1 cellular context compared by ENCODE assay signal in genomic region chr5:14664270-14665109, GRCh38.
TF ChIP-seq lines count a peak whose summit lies in the region.

Gene OTULIN, plus strand, starts transcription at chr5:14664718. Its CDS starts 108 bp downstream, at chr5:14664826.

TF ChIP-seq in HepG2, 621 proteins besides CTCF, POLR2A, EP300 and RAD21 (continued from another document and continues in another):
- no peak for TF ChIP-seq ZNF407 (CRISPR knock-in tag; IDR thresholded peaks at IDR 0.05; ENCODE audit: not compliant biosample characterization)
- peak; percentile 84; the same call in 1 of the 2 replicates for TF ChIP-seq GLI4 (CRISPR knock-in tag; IDR thresholded peaks at IDR 0.05; ENCODE audit: borderline replicate concordance)
- TF ChIP-seq MAF1 (CRISPR knock-in tag; IDR thresholded peaks at IDR 0.05; ENCODE audit: borderline replicate concordance): peak; percentile 67; the same call in 1 of the 2 replicates
- TF ChIP-seq MNT (IDR thresholded peaks at IDR 0.05): 0 out of 2 replicates have a peak, but pooled peaks have one; percentile 6
- no peak for TF ChIP-seq DPF2 (CRISPR knock-in tag; IDR thresholded peaks at IDR 0.05; ENCODE audit: borderline replicate concordance, low read depth)
- TF ChIP-seq PAF1 (CRISPR knock-in tag; IDR thresholded peaks at IDR 0.05): no peak
- TF ChIP-seq HOXD1 (CRISPR knock-in tag; IDR thresholded peaks at IDR 0.05): 0 out of 2 replicates have a peak, but pooled peaks have one; percentile 56
- 0 out of 2 replicates have a peak, but pooled peaks have one; percentile 69 for TF ChIP-seq ZNF550 (CRISPR knock-in tag; IDR thresholded peaks at IDR 0.05; ENCODE audit: borderline replicate concordance)
- TF ChIP-seq ZBTB43 (CRISPR knock-in tag; conservative IDR thresholded peaks at IDR 0.05): peak; percentile 81; the same call in 1 of the 2 replicates
- 0 out of 2 replicates have a peak, but pooled peaks have one; percentile 63 for TF ChIP-seq KDM4B (CRISPR knock-in tag; IDR thresholded peaks at IDR 0.05)
- TF ChIP-seq ZNF350 (CRISPR knock-in tag; IDR thresholded peaks at IDR 0.05; ENCODE audit: borderline replicate concordance, low read depth): peak; percentile 72
- 0 out of 2 replicates have a peak, but pooled peaks have one; percentile 88 for TF ChIP-seq ZNF557 (CRISPR knock-in tag; IDR thresholded peaks at IDR 0.05)
- no peak for TF ChIP-seq ARID3A (IDR thresholded peaks at IDR 0.05; ENCODE audit: low read depth, low read length)
- TF ChIP-seq ZNF576 (CRISPR knock-in tag; IDR thresholded peaks at IDR 0.05): peak; percentile 90
- TF ChIP-seq ZNF292 (CRISPR knock-in tag; IDR thresholded peaks at IDR 0.05; ENCODE audit: borderline replicate concordance, low read depth): peak; percentile 88
- peak; percentile 84 for TF ChIP-seq ZNF230 (CRISPR knock-in tag; IDR thresholded peaks at IDR 0.05)
- TF ChIP-seq ZBTB10 (CRISPR knock-in tag; IDR thresholded peaks at IDR 0.05; ENCODE audit: borderline replicate concordance): no peak
- TF ChIP-seq BCLAF1 (IDR thresholded peaks at IDR 0.05): no peak
- peak; percentile 86; the same call in 1 of the 2 replicates for TF ChIP-seq TSC22D2 (CRISPR knock-in tag; IDR thresholded peaks at IDR 0.05; ENCODE audit: borderline replicate concordance)
- TF ChIP-seq ZNF768 (CRISPR knock-in tag; IDR thresholded peaks at IDR 0.05): peak; percentile 72; the same call in 1 of the 2 replicates
- peak; percentile 68; the same call in 1 of the 2 replicates for TF ChIP-seq BATF2 (CRISPR knock-in tag; IDR thresholded peaks at IDR 0.05)
- 0 out of 2 replicates have a peak, but pooled peaks have one; percentile 60 for TF ChIP-seq ZNF510 (CRISPR knock-in tag; IDR thresholded peaks at IDR 0.05; ENCODE audit: low read depth)
- peak; percentile 76; the same call in 1 of the 2 replicates for TF ChIP-seq ZNF710 (CRISPR knock-in tag; IDR thresholded peaks at IDR 0.05; ENCODE audit: borderline replicate concordance)
- peak; percentile 97 for TF ChIP-seq ZNF782 (CRISPR knock-in tag; IDR thresholded peaks at IDR 0.05; ENCODE audit: borderline replicate concordance)
- TF ChIP-seq RXRA (CRISPR knock-in tag; IDR thresholded peaks at IDR 0.05): peak; percentile 48
- TF ChIP-seq FOSL1 (CRISPR knock-in tag; IDR thresholded peaks at IDR 0.05; ENCODE audit: borderline replicate concordance): no peak
- TF ChIP-seq POGZ (CRISPR knock-in tag; IDR thresholded peaks at IDR 0.05): peak; percentile 23; the same call in 1 of the 2 replicates
- TF ChIP-seq PLRG1 (conservative IDR thresholded peaks at IDR 0.05): no peak
- peak; percentile 28; the same call in 1 of the 2 replicates for TF ChIP-seq MIXL1 (CRISPR knock-in tag; IDR thresholded peaks at IDR 0.05)
- TF ChIP-seq ZMYM4 (CRISPR knock-in tag; IDR thresholded peaks at IDR 0.05): peak; percentile 86
- peak; percentile 5; the same call in 1 of the 2 replicates for TF ChIP-seq STAG1 (CRISPR knock-in tag; IDR thresholded peaks at IDR 0.05)
- peak; percentile 64; the same call in 1 of the 2 replicates for TF ChIP-seq ZNF790 (CRISPR knock-in tag; IDR thresholded peaks at IDR 0.05; ENCODE audit: borderline replicate concordance)
- TF ChIP-seq NFYC (CRISPR knock-in tag; IDR thresholded peaks at IDR 0.05): peak; percentile 16; the same call in 1 of the 2 replicates
- TF ChIP-seq JUND (CRISPR knock-in tag; IDR thresholded peaks at IDR 0.05): no peak
